13 cellular contexts compared by ENCODE assay signal in genomic region chr4:98939446-98939845, GRCh38. TPM values are rescaled to one million over a fixed set of nuclear protein-coding genes. Genes with fewer than 3 reads are reported as not detected.
DNase-seq lines count a peak whose midpoint lies in the region; ATAC-seq, FAIRE-seq and TF ChIP-seq lines count a peak whose summit lies in the region.
"Had no signal": no experiment of that assay in that cellular context is flagged by ENCODE, and none has a peak within 500 bp of the region (broad histone marks: within the 10 kb centered on the region; RNA-seq: fewer than 3 reads in every experiment).

No MANE protein-coding gene starts in this region.

- H3K27me3 Mint-ChIP-seq in activated T-helper 2 cell treated with anti-CD3 and anti-CD28 coated beads, Interferon-gamma antibody, Interleukin-2, Interleukin-4, amounts not matched to agents 10 μg/mL and 5 μg/mL and 100 μg/mL, durations not matched to agents 14 hours and 24 hours and 36 hours (ENCODE audit: low read depth), result no peaks in the 10 kb centered on the region

- peak; percentile 19 for ATAC-seq in GM19043 (IDR thresholded peaks at IDR 0.05; ENCODE audit: low read depth, unreplicated experiment)
- peak; percentile 48 for ATAC-seq in HG02798 (IDR thresholded peaks at IDR 0.05; ENCODE audit: poor library complexity, unreplicated experiment)
- ATAC-seq in left lung, result no peak
- no peak for ATAC-seq in HG03139 (IDR thresholded peaks at IDR 0.05; ENCODE audit: unreplicated experiment)

- DNase-seq in GM12891 (ENCODE audit: insufficient read length, low spot score) (no peak), left lung (no peak), NCI-H2029 (lab: John Stamatoyannopoulos, UW) (no peak), SW480 (ENCODE audit: low spot score) (no peak)
- DNase-seq in activated T-helper 2 cell treated with anti-CD3 and anti-CD28 coated beads, Interferon-gamma antibody, Interleukin-2, Interleukin-4, amounts not matched to agents 10 μg/mL and 5 μg/mL and 100 μg/mL, durations not matched to agents 14 hours and 24 hours and 36 hours (ENCODE audit: low spot score), result no peak
- DNase-seq: activated effector memory CD4-positive, alpha-beta T cell treated with anti-CD3 and anti-CD28 coated beads, Interleukin-2, amount 50 U/mL, for 16 hours; cortex of kidney; heart left ventricle; occipital lobe had no signal

- peaks cover 17% of the 10 kb centered on the region for H3K4me1 Mint-ChIP-seq in activated T-helper 2 cell treated with anti-CD3 and anti-CD28 coated beads, Interferon-gamma antibody, Interleukin-2, Interleukin-4, amounts not matched to agents 10 μg/mL and 5 μg/mL and 100 μg/mL, durations not matched to agents 14 hours and 24 hours and 36 hours (ENCODE audit: low read depth)

- FAIRE-seq in GM12891 (lab: Jason Lieb, UNC), result no peak

- H3K27me3 ChIP-seq in left lung, result no peaks in the 10 kb centered on the region
- H3K27me3 ChIP-seq: heart left ventricle, SJSA1 had no signal

- H3K9me3 ChIP-seq in left lung, result no peaks in the 10 kb centered on the region
- H3K9me3 ChIP-seq: heart left ventricle, SJSA1 had no signal

- no peaks in the 10 kb centered on the region for H3K9me3 Mint-ChIP-seq in activated T-helper 2 cell treated with anti-CD3 and anti-CD28 coated beads, Interferon-gamma antibody, Interleukin-2, Interleukin-4, amounts not matched to agents 10 μg/mL and 5 μg/mL and 100 μg/mL, durations not matched to agents 14 hours and 24 hours and 36 hours

- H3K27ac ChIP-seq in left lung, result no peak overlapping the region
- H3K27ac ChIP-seq: heart left ventricle, SJSA1 had no signal

- H3K27ac Mint-ChIP-seq in activated T-helper 2 cell treated with anti-CD3 and anti-CD28 coated beads, Interferon-gamma antibody, Interleukin-2, Interleukin-4, amounts not matched to agents 10 μg/mL and 5 μg/mL and 100 μg/mL, durations not matched to agents 14 hours and 24 hours and 36 hours, result peak overlapping the region; percentile 55

- no peak for TF ChIP-seq CTCF in left lung (IDR thresholded peaks at IDR 0.05)

- intact Hi-C loops in activated T-helper 2 cell treated with anti-CD3 and anti-CD28 coated beads, Interferon-gamma antibody, Interleukin-2, Interleukin-4, amounts not matched to agents 10 μg/mL and 5 μg/mL and 100 μg/mL, durations not matched to agents 14 hours and 24 hours and 36 hours (cut with micrococcal nuclease), result loop anchor here (10.0 kb wide), 2 partner anchors 465 to 905 kb away; no protein-coding TSS in a partner anchor
- intact Hi-C loops in left lung (cut with DNase I), result no loop called here

- H3K4me1 ChIP-seq in left lung, result no peaks in the 10 kb centered on the region
- H3K4me1 ChIP-seq: heart left ventricle had no signal

- no peak overlapping the region for H3K4me3 ChIP-seq in left lung
- H3K4me3 ChIP-seq: heart left ventricle, SJSA1 had no signal

- no peak overlapping the region for H3K4me3 Mint-ChIP-seq in activated T-helper 2 cell treated with anti-CD3 and anti-CD28 coated beads, Interferon-gamma antibody, Interleukin-2, Interleukin-4, amounts not matched to agents 10 μg/mL and 5 μg/mL and 100 μg/mL, durations not matched to agents 14 hours and 24 hours and 36 hours (ENCODE audit: low read depth)

- no peaks in the 10 kb centered on the region for H3K36me3 ChIP-seq in left lung
- H3K36me3 ChIP-seq: heart left ventricle, SJSA1 had no signal

- H3K36me3 Mint-ChIP-seq in activated T-helper 2 cell treated with anti-CD3 and anti-CD28 coated beads, Interferon-gamma antibody, Interleukin-2, Interleukin-4, amounts not matched to agents 10 μg/mL and 5 μg/mL and 100 μg/mL, durations not matched to agents 14 hours and 24 hours and 36 hours (ENCODE audit: low read depth), result no peaks in the 10 kb centered on the region

- no peak for TF ChIP-seq POLR2A in GM12891 (IDR thresholded peaks at IDR 0.05; ENCODE audit: low read depth, low read length)

TF ChIP-seq in GM12891, 5 proteins besides CTCF, POLR2A, EP300 and RAD21:
- TF ChIP-seq PAX5 (IDR thresholded peaks at IDR 0.05; ENCODE audit: insufficient read depth, low read length, severe bottlenecking) (peak; percentile 98), SPI1 (IDR thresholded peaks at IDR 0.05; ENCODE audit: low read depth, low read length) (no peak), TAF1 (IDR thresholded peaks at IDR 0.05; ENCODE audit: low read depth, low read length) (no peak), POU2F2 (IDR thresholded peaks at IDR 0.05; ENCODE audit: low read depth, low read length) (no peak)

RNA-seq across cellular contexts. Expression of gene EIF4E, which starts 10.5 kb away (rescaled TPM):
- 59.2 TPM for polyA plus RNA-seq in GM12891 (2012; ENCODE audit: low read depth, missing spikeins)
- total RNA-seq in activated T-helper 2 cell treated with anti-CD3 and anti-CD28 coated beads, Interferon-gamma antibody, Interleukin-2, Interleukin-4, amounts not matched to agents 10 μg/mL and 5 μg/mL and 100 μg/mL, durations not matched to agents 14 hours and 24 hours and 36 hours, result 142 and 153 TPM in 2 replicates
- 10 to 100 TPM; 78.8 to 78.9 TPM for total RNA-seq in left lung

RNA-seq across cellular contexts. Expression of gene METAP1, which starts 56.1 kb away (rescaled TPM):
- polyA plus RNA-seq in GM12891 (2012; ENCODE audit: low read depth, missing spikeins), result 25.5 TPM
- 58.2 and 58.7 TPM in 2 replicates for total RNA-seq in activated T-helper 2 cell treated with anti-CD3 and anti-CD28 coated beads, Interferon-gamma antibody, Interleukin-2, Interleukin-4, amounts not matched to agents 10 μg/mL and 5 μg/mL and 100 μg/mL, durations not matched to agents 14 hours and 24 hours and 36 hours
- total RNA-seq in left lung, result 10 to 100 TPM; 31.5 to 42.8 TPM

Comparison
In these comparisons a context has a peak if more than half of its experiments do, and no peak if none do; other contexts are left out.
1. ATAC-seq: peak in GM19043 (single experiment) and HG02798 (single experiment); none in left lung (single experiment) and HG03139 (single experiment).